17 cellular contexts compared by ENCODE assay signal in the genomic region with DNA sequence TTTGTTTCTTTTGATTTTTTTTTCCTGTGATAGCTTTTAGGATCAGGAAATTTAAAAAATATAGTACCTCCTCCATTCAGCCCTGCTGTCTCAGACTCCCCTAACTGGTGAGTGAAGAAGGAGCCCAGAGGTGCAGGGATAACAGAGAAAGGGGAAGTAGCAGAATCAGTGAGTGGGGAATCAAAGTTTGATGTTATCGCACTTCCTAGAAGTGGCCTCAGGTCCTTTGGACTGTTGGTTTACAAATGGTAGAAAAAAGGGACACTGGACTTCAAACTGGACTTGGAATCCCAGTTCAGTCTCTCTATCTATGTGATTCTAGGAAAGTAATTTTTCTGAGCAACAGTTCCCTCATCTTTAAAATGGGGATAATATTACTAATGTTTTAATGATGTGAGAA.
DNase-seq lines count a peak whose midpoint lies in the region; ATAC-seq, FAIRE-seq and TF ChIP-seq lines count a peak whose summit lies in the region.
"Had no signal": no experiment of that assay in that cellular context is flagged by ENCODE, and none has a peak within 500 bp of the region (broad histone marks: within the 10 kb centered on the region; RNA-seq: fewer than 3 reads in every experiment).

No MANE protein-coding gene starts in this region.

- TF ChIP-seq CTCF in NB4 (IDR thresholded peaks at IDR 0.05; ENCODE audit: low read depth, low read length) (no peak), ascending aorta (IDR thresholded peaks at IDR 0.05) (no peak), gastrocnemius medialis (IDR thresholded peaks at IDR 0.05 in 4 of 5, conservative IDR thresholded peaks at IDR 0.05 in 1 of 5) (no peak)

- H3K36me3 ChIP-seq in ascending aorta (no peaks in the 10 kb centered on the region), gastrocnemius medialis (no peaks in the 10 kb centered on the region)
- H3K36me3 ChIP-seq: Peyer's patch had no signal

- H3K4me1 Mint-ChIP-seq in activated CD8-positive, alpha-beta memory T cell treated with anti-CD3 and anti-CD28 coated beads, Interleukin-2, amount 10 ng/mL, durations not matched to agents 7 days and 5 days = peaks cover 20% of the 10 kb centered on the region

- H3K27ac ChIP-seq in ascending aorta (peak overlapping the region; percentile 47 to 93), gastrocnemius medialis (peak overlapping the region; percentile 89 to 95 (median 92))
- H3K27ac ChIP-seq: Peyer's patch, SK-N-MC had no signal

- no peak overlapping the region for H3K4me3 Mint-ChIP-seq in activated CD8-positive, alpha-beta memory T cell treated with anti-CD3 and anti-CD28 coated beads, Interleukin-2, amount 10 ng/mL, durations not matched to agents 7 days and 5 days
- H3K4me3 Mint-ChIP-seq: HFFc6 had no signal

- in situ Hi-C loops in gastrocnemius medialis (cut with MboI; ENCODE audit: low sequenced_read_pairs in 4 of 4) = no loop called here

- H3K27me3 ChIP-seq in ascending aorta (no peaks in the 10 kb centered on the region), gastrocnemius medialis (no peaks in the 10 kb centered on the region)
- H3K27me3 ChIP-seq: Peyer's patch had no signal

- ATAC-seq in gastrocnemius medialis = no peak
- no peak for ATAC-seq in activated CD8-positive, alpha-beta memory T cell treated with anti-CD3 and anti-CD28 coated beads, Interleukin-2, amount 10 ng/mL, durations not matched to agents 7 days and 5 days
- ATAC-seq in stimulated activated naive CD8-positive, alpha-beta T cell treated with anti-CD3 and anti-CD28 coated beads, Interleukin-15, Interleukin-2, amounts not matched to agents 100 U/mL and 50 U/mL, for 24 hours = no peak
- ATAC-seq: Right ventricle myocardium inferior had no signal

- no peaks in the 10 kb centered on the region for H3K27me3 Mint-ChIP-seq in activated CD8-positive, alpha-beta memory T cell treated with anti-CD3 and anti-CD28 coated beads, Interleukin-2, amount 10 ng/mL, durations not matched to agents 7 days and 5 days

- CTCF ChIA-PET in activated CD8-positive, alpha-beta memory T cell treated with anti-CD3 and anti-CD28 coated beads, Interleukin-2, amount 10 ng/mL, durations not matched to agents 7 days and 5 days (lab: Charles Lee) = no interaction called here

- H3K4me1 ChIP-seq in ascending aorta (peaks cover 7 to 30% of the 10 kb centered on the region in 2 donors), gastrocnemius medialis (peaks cover 58 to 62% of the 10 kb centered on the region in 2 donors)
- H3K4me1 ChIP-seq: Peyer's patch had no signal

- TF ChIP-seq POLR2A in NB4 (IDR thresholded peaks at IDR 0.05; ENCODE audit: extremely low read depth, insufficient read length) (no peak), gastrocnemius medialis (IDR thresholded peaks at IDR 0.05) (no peak), GM12892 (IDR thresholded peaks at IDR 0.05; ENCODE audit: low read depth, low read length) (no peak)

- no peaks in the 10 kb centered on the region for H3K9me3 ChIP-seq in ascending aorta
- H3K9me3 ChIP-seq in gastrocnemius medialis = no peaks in the 10 kb centered on the region
- H3K9me3 ChIP-seq: Peyer's patch had no signal

- H3K4me3 ChIP-seq in NB4 (ENCODE audit: low read depth, low read length) = no peak overlapping the region
- H3K4me3 ChIP-seq in ascending aorta = no peak overlapping the region
- H3K4me3 ChIP-seq in gastrocnemius medialis = no peak overlapping the region
- H3K4me3 ChIP-seq: Peyer's patch, SK-N-MC had no signal

- H3K9me3 Mint-ChIP-seq in activated CD8-positive, alpha-beta memory T cell treated with anti-CD3 and anti-CD28 coated beads, Interleukin-2, amount 10 ng/mL, durations not matched to agents 7 days and 5 days (ENCODE audit: low read depth) = no peaks in the 10 kb centered on the region
- H3K9me3 Mint-ChIP-seq: HFFc6 had no signal

- no peak overlapping the region for H3K27ac Mint-ChIP-seq in activated CD8-positive, alpha-beta memory T cell treated with anti-CD3 and anti-CD28 coated beads, Interleukin-2, amount 10 ng/mL, durations not matched to agents 7 days and 5 days
- H3K27ac Mint-ChIP-seq: HFFc6 had no signal

- peak; percentile 3 to 8 for DNase-seq in AML-193 (lab: John Stamatoyannopoulos, UW)
- peak; percentile 28 for DNase-seq in NB4 (ENCODE audit: low read depth)
- DNase-seq in ascending aorta (ENCODE audit: low spot score in 2 of 2) = no peak
- DNase-seq in gastrocnemius medialis = no peak
- DNase-seq in activated CD8-positive, alpha-beta memory T cell treated with anti-CD3 and anti-CD28 coated beads, Interleukin-2, amount 10 ng/mL, durations not matched to agents 7 days and 5 days = no peak
- DNase-seq in stimulated activated naive CD8-positive, alpha-beta T cell treated with anti-CD3 and anti-CD28 coated beads, Interleukin-15, Interleukin-2, amounts not matched to agents 100 U/mL and 50 U/mL, for 24 hours = no peak
- no peak for DNase-seq in GM12892 (ENCODE audit: insufficient read length)
- DNase-seq: C1 segment of cervical spinal cord, HFFc6, NCI-H1436, NCI-H2081, NCI-H510A treated with DMSO at 0.1 percent for 48 hours, Peyer's patch had no signal

- intact Hi-C loops in ascending aorta (cut with DNase I) (loop anchor here (10.0 kb wide), 1 partner anchor 492 kb away; no protein-coding TSS in a partner anchor), gastrocnemius medialis (cut with DNase I; ENCODE audit: low total_unique reads) (no loop called here)

- no peaks in the 10 kb centered on the region for H3K36me3 Mint-ChIP-seq in activated CD8-positive, alpha-beta memory T cell treated with anti-CD3 and anti-CD28 coated beads, Interleukin-2, amount 10 ng/mL, durations not matched to agents 7 days and 5 days

- no peak for FAIRE-seq in GM12892 (lab: Jason Lieb, UNC)
- FAIRE-seq: A204.1, GM19239 had no signal

Comparison
In these comparisons a context has a peak if more than half of its experiments do, and no peak if none do; other contexts are left out.
1. DNase-seq: peak in AML-193 (2 of 2) and NB4 (single experiment); none in ascending aorta (0 of 2), gastrocnemius medialis (0 of 2), activated CD8-positive, alpha-beta memory T cell treated with anti-CD3 and anti-CD28 coated beads, Interleukin-2, amount 10 ng/mL, durations not matched to agents 7 days and 5 days (single experiment), stimulated activated naive CD8-positive, alpha-beta T cell treated with anti-CD3 and anti-CD28 coated beads, Interleukin-15, Interleukin-2, amounts not matched to agents 100 U/mL and 50 U/mL, for 24 hours (single experiment) and GM12892 (single experiment).